In the genomic region with DNA sequence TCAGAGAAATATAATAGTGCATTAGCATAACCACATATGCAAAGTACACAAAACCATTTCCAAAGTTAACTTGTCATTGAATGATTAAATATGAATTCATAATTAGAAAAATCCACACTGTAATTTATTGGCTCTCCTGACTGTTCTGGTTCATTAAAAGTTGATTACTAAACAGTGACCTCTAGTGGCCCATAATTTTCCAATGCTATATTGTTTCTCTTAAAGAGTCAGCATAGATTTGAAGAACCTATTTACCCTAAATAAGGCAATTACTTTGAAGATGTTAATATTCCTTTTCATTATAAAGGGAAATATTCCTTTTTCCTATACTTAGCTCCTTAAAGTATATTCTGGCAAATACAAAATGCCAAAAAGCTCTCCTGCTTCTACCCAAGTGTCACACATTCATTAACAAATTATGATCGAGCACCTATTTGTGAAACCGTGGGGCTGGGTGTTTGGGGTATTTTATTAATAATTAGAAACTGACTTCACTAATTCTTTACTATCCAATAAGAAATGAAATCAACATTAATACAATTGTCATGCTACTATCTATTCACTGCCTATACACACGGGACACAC, we compare ENCODE assay signal across 9 cellular contexts.
A peak's percentile ranks its signal among the peaks of the same experiment; 100 is the strongest.
DNase-seq lines count a peak whose midpoint lies in the region; ATAC-seq and TF ChIP-seq lines count a peak whose summit lies in the region.
"Had no signal": no experiment of that assay in that cellular context is flagged by ENCODE, and none has a peak within 500 bp of the region (broad histone marks: within the 10 kb centered on the region; RNA-seq: fewer than 3 reads in every experiment).

No MANE protein-coding gene starts in this region.

- H3K36me3 ChIP-seq in GM23338 (ENCODE audit: insufficient read depth) = no peaks in the 10 kb centered on the region

- no peak overlapping the region for H3K4me2 ChIP-seq in GM23338

- DNase-seq in AG04449 (ENCODE audit: low read depth, low spot score) = no peak
- DNase-seq in GM23338 (ENCODE audit: low spot score) = peak; percentile 71
- DNase-seq in NCI-H446 treated with DMSO at 0.1 percent for 48 hours (lab: John Stamatoyannopoulos, UW) = peak; percentile 12
- peak; percentile 42 to 68 for DNase-seq in T47D (ENCODE audit: low read depth in 1 of 2, low spot score in 1 of 2)
- peak; percentile 23 for DNase-seq in kidney glomerular epithelial cell (lab: John Stamatoyannopoulos, UW)
- no peak for DNase-seq in effector CD4-positive, alpha-beta T cell
- DNase-seq in activated naive CD4-positive, alpha-beta T cell treated with anti-CD3 and anti-CD28 coated beads, Interleukin-2, amount 10 ng/mL, durations not matched to agents 7 days and 5 days = no peak

- H3K79me2 ChIP-seq in GM23338 (replicated peaks; ENCODE audit: insufficient read depth) = no peaks in the 10 kb centered on the region

- in situ Hi-C loops in T47D (cut with HindIII; ENCODE audit: low pct_unique_long_range_greater_than_20kb, low sequenced_read_pairs) = no loop called here

- H3K4me1 Mint-ChIP-seq in GM23338 = peaks cover 14% of the 10 kb centered on the region
- H3K4me1 Mint-ChIP-seq in activated naive CD4-positive, alpha-beta T cell treated with anti-CD3 and anti-CD28 coated beads, Interleukin-2, amount 10 ng/mL, durations not matched to agents 7 days and 5 days = no peaks in the 10 kb centered on the region
- H3K4me1 Mint-ChIP-seq: activated naive CD4-positive, alpha-beta T cell treated with anti-CD3 and anti-CD28 coated beads, Interleukin-2, amount 50 U/mL, for 24 hours had no signal

- POLR2A ChIA-PET in AG04449 (lab: Yijun Ruan, JAX) = no interaction called here

- no peak overlapping the region for H2AFZ ChIP-seq in GM23338

- CTCF ChIA-PET in AG04449 (lab: Yijun Ruan, JAX) = interaction anchor here (0.6 to 7.4 kb wide), 21 partner anchors 8 to 393 kb away, joined by 3 to 83 read pairs (median 4); no protein-coding TSS in a partner anchor
- CTCF ChIA-PET in activated naive CD4-positive, alpha-beta T cell treated with anti-CD3 and anti-CD28 coated beads, Interleukin-2, amount 10 ng/mL, durations not matched to agents 7 days and 5 days (lab: Charles Lee) = interaction anchor here (0.6 to 1.8 kb wide), 6 partner anchors 11 to 520 kb away, joined by 3 to 8 read pairs (median 3); no protein-coding TSS in a partner anchor

- TF ChIP-seq CTCF in AG04449 (IDR thresholded peaks at IDR 0.05; ENCODE audit: insufficient read depth, low read length, missing control alignments) = peak; percentile 37
- peak in 1 of 2 experiments; percentile 92; a peak in 3 of 4 replicates for TF ChIP-seq CTCF in GM23338 (conservative IDR thresholded peaks at IDR 0.05; ENCODE audit: low read depth in 2 of 2)

- H3K4me3 ChIP-seq in AG04449 (ENCODE audit: low read depth, low read length) = no peak overlapping the region
- H3K4me3 ChIP-seq in GM23338 = no peak overlapping the region

- H3K9me2 ChIP-seq in GM23338 (ENCODE audit: insufficient read depth) = no peaks in the 10 kb centered on the region

- no peak overlapping the region for H3K27ac Mint-ChIP-seq in GM23338
- no peak overlapping the region for H3K27ac Mint-ChIP-seq in activated naive CD4-positive, alpha-beta T cell treated with anti-CD3 and anti-CD28 coated beads, Interleukin-2, amount 10 ng/mL, durations not matched to agents 7 days and 5 days
- H3K27ac Mint-ChIP-seq: activated naive CD4-positive, alpha-beta T cell treated with anti-CD3 and anti-CD28 coated beads, Interleukin-2, amount 50 U/mL, for 24 hours had no signal

- H3K4me3 Mint-ChIP-seq in GM23338 = no peak overlapping the region
- no peak overlapping the region for H3K4me3 Mint-ChIP-seq in activated naive CD4-positive, alpha-beta T cell treated with anti-CD3 and anti-CD28 coated beads, Interleukin-2, amount 10 ng/mL, durations not matched to agents 7 days and 5 days
- H3K4me3 Mint-ChIP-seq: activated naive CD4-positive, alpha-beta T cell treated with anti-CD3 and anti-CD28 coated beads, Interleukin-2, amount 50 U/mL, for 24 hours had no signal

- H3K36me3 Mint-ChIP-seq in GM23338 (ENCODE audit: low read depth) = no peaks in the 10 kb centered on the region
- no peaks in the 10 kb centered on the region for H3K36me3 Mint-ChIP-seq in activated naive CD4-positive, alpha-beta T cell treated with anti-CD3 and anti-CD28 coated beads, Interleukin-2, amount 10 ng/mL, durations not matched to agents 7 days and 5 days

- no peaks in the 10 kb centered on the region for H3F3A ChIP-seq in GM23338 (replicated peaks; ENCODE audit: low read depth)

- H3K9me3 Mint-ChIP-seq in GM23338 = no peaks in the 10 kb centered on the region
- no peaks in the 10 kb centered on the region for H3K9me3 Mint-ChIP-seq in activated naive CD4-positive, alpha-beta T cell treated with anti-CD3 and anti-CD28 coated beads, Interleukin-2, amount 10 ng/mL, durations not matched to agents 7 days and 5 days
- H3K9me3 Mint-ChIP-seq: activated naive CD4-positive, alpha-beta T cell treated with anti-CD3 and anti-CD28 coated beads, Interleukin-2, amount 50 U/mL, for 24 hours had no signal

- ATAC-seq in GM23338 (peak; percentile 72), GM21786 (IDR thresholded peaks at IDR 0.05; ENCODE audit: unreplicated experiment) (no peak)

- H3K27me3 Mint-ChIP-seq in GM23338 (ENCODE audit: insufficient read depth, low read depth, poor library complexity) = no peaks in the 10 kb centered on the region
- H3K27me3 Mint-ChIP-seq in activated naive CD4-positive, alpha-beta T cell treated with anti-CD3 and anti-CD28 coated beads, Interleukin-2, amount 10 ng/mL, durations not matched to agents 7 days and 5 days = no peaks in the 10 kb centered on the region
- H3K27me3 Mint-ChIP-seq: activated naive CD4-positive, alpha-beta T cell treated with anti-CD3 and anti-CD28 coated beads, Interleukin-2, amount 50 U/mL, for 24 hours had no signal

- H3K4me1 ChIP-seq in GM23338 (ENCODE audit: insufficient read depth) = peaks cover 9% of the 10 kb centered on the region; the same call in 1 of the 2 replicates

- no peaks in the 10 kb centered on the region for H3K27me3 ChIP-seq in GM23338 (ENCODE audit: insufficient read depth)

- no peak overlapping the region for H3K27ac ChIP-seq in GM23338 (ENCODE audit: low read depth)

- no peaks in the 10 kb centered on the region; the same call in 1 of the 2 replicates for H4K20me1 ChIP-seq in GM23338 (replicated peaks; ENCODE audit: insufficient read depth)

TF ChIP-seq in GM23338, 12 proteins besides CTCF, POLR2A, EP300 and RAD21:
- no peak for TF ChIP-seq ZNF331 (CRISPR knock-in tag; IDR thresholded peaks at IDR 0.05; ENCODE audit: low read depth)
- no peak for TF ChIP-seq ZNF114 (CRISPR knock-in tag; IDR thresholded peaks at IDR 0.05)
- no peak for TF ChIP-seq REST (IDR thresholded peaks at IDR 0.05; ENCODE audit: unreplicated experiment)
- TF ChIP-seq EZH2 (IDR thresholded peaks at IDR 0.05; ENCODE audit: low read depth, unreplicated experiment) = no peak
- TF ChIP-seq EZH2phosphoT487 (IDR thresholded peaks at IDR 0.05; ENCODE audit: unreplicated experiment) = no peak

Comparison
In these comparisons a context has a peak if more than half of its experiments do, and no peak if none do; other contexts are left out.
1. DNase-seq: peak in GM23338 (single experiment), NCI-H446 treated with DMSO at 0.1 percent for 48 hours (single experiment), T47D (2 of 2) and kidney glomerular epithelial cell (single experiment); none in AG04449 (single experiment), effector CD4-positive, alpha-beta T cell (single experiment) and activated naive CD4-positive, alpha-beta T cell treated with anti-CD3 and anti-CD28 coated beads, Interleukin-2, amount 10 ng/mL, durations not matched to agents 7 days and 5 days (single experiment).